Comparison of ENCODE assay signal across 8 cellular contexts in genomic region chr11:11987503-11988022, GRCh38.
A peak's percentile ranks its signal among the peaks of the same experiment; 100 is the strongest.
DNase-seq lines count a peak whose midpoint lies in the region; ATAC-seq and TF ChIP-seq lines count a peak whose summit lies in the region.

No MANE protein-coding gene starts in this region.

- H3K4me3 ChIP-seq in WI38 (ENCODE audit: low read depth, low read length) = no peak overlapping the region

- DNase-seq in stimulated activated naive CD8-positive, alpha-beta T cell treated with anti-CD3 and anti-CD28 coated beads, Interleukin-15, amount 100 ng/mL, for 72 hours = no peak
- DNase-seq in stimulated activated naive CD8-positive, alpha-beta T cell treated with anti-CD3 and anti-CD28 coated beads, Interleukin-15, Interleukin-2, amounts not matched to agents 100 U/mL and 50 U/mL, for 24 hours = no peak
- DNase-seq in glomerular visceral epithelial cell (ENCODE audit: extremely low spot score) = peak; percentile 45
- DNase-seq in activated naive CD4-positive, alpha-beta T cell treated with anti-CD3 and anti-CD28 coated beads, Interleukin-2, amount 10 ng/mL, durations not matched to agents 7 days and 5 days = no peak
- no peak for DNase-seq in C1 segment of cervical spinal cord (lab: John Stamatoyannopoulos, UW)

- CTCF ChIA-PET in activated naive CD4-positive, alpha-beta T cell treated with anti-CD3 and anti-CD28 coated beads, Interleukin-2, amount 10 ng/mL, durations not matched to agents 7 days and 5 days (lab: Charles Lee) = no interaction called here

- H3K4me3 Mint-ChIP-seq in stimulated activated naive CD8-positive, alpha-beta T cell treated with anti-CD3 and anti-CD28 coated beads, Interleukin-15, amount 100 ng/mL, for 72 hours = no peak overlapping the region
- no peak overlapping the region for H3K4me3 Mint-ChIP-seq in activated naive CD4-positive, alpha-beta T cell treated with anti-CD3 and anti-CD28 coated beads, Interleukin-2, amount 10 ng/mL, durations not matched to agents 7 days and 5 days

- no peaks in the 10 kb centered on the region for H3K36me3 Mint-ChIP-seq in activated naive CD4-positive, alpha-beta T cell treated with anti-CD3 and anti-CD28 coated beads, Interleukin-2, amount 10 ng/mL, durations not matched to agents 7 days and 5 days

- TF ChIP-seq CTCF in WI38 (IDR thresholded peaks at IDR 0.05; ENCODE audit: low read depth, low read length) = peak; percentile 27; the same call in 1 of the 2 replicates

- no peaks in the 10 kb centered on the region for H3K27me3 Mint-ChIP-seq in stimulated activated naive CD8-positive, alpha-beta T cell treated with anti-CD3 and anti-CD28 coated beads, Interleukin-15, amount 100 ng/mL, for 72 hours
- peaks cover 32% of the 10 kb centered on the region for H3K27me3 Mint-ChIP-seq in activated naive CD4-positive, alpha-beta T cell treated with anti-CD3 and anti-CD28 coated beads, Interleukin-2, amount 10 ng/mL, durations not matched to agents 7 days and 5 days

- ATAC-seq in stimulated activated naive CD8-positive, alpha-beta T cell treated with anti-CD3 and anti-CD28 coated beads, Interleukin-15, amount 100 ng/mL, for 72 hours = peak; percentile 42
- no peak for ATAC-seq in stimulated activated naive CD8-positive, alpha-beta T cell treated with anti-CD3 and anti-CD28 coated beads, Interleukin-15, Interleukin-2, amounts not matched to agents 100 U/mL and 50 U/mL, for 24 hours
- ATAC-seq in HG02798 (IDR thresholded peaks at IDR 0.05; ENCODE audit: poor library complexity, unreplicated experiment) (no peak), HG02571 (IDR thresholded peaks at IDR 0.05; ENCODE audit: unreplicated experiment) (no peak)

- peaks cover 0 to 7% of the 10 kb centered on the region in 2 donors for H3K9me3 Mint-ChIP-seq in stimulated activated naive CD8-positive, alpha-beta T cell treated with anti-CD3 and anti-CD28 coated beads, Interleukin-15, amount 100 ng/mL, for 72 hours
- no peaks in the 10 kb centered on the region for H3K9me3 Mint-ChIP-seq in activated naive CD4-positive, alpha-beta T cell treated with anti-CD3 and anti-CD28 coated beads, Interleukin-2, amount 10 ng/mL, durations not matched to agents 7 days and 5 days

- peaks cover 10% of the 10 kb centered on the region for H3K4me1 Mint-ChIP-seq in stimulated activated naive CD8-positive, alpha-beta T cell treated with anti-CD3 and anti-CD28 coated beads, Interleukin-15, amount 100 ng/mL, for 72 hours
- no peaks in the 10 kb centered on the region for H3K4me1 Mint-ChIP-seq in activated naive CD4-positive, alpha-beta T cell treated with anti-CD3 and anti-CD28 coated beads, Interleukin-2, amount 10 ng/mL, durations not matched to agents 7 days and 5 days

- no peak overlapping the region for H3K27ac Mint-ChIP-seq in stimulated activated naive CD8-positive, alpha-beta T cell treated with anti-CD3 and anti-CD28 coated beads, Interleukin-15, amount 100 ng/mL, for 72 hours
- H3K27ac Mint-ChIP-seq in activated naive CD4-positive, alpha-beta T cell treated with anti-CD3 and anti-CD28 coated beads, Interleukin-2, amount 10 ng/mL, durations not matched to agents 7 days and 5 days = no peak overlapping the region
